ENCODE assay signal across 10 cellular contexts in the genomic region with DNA sequence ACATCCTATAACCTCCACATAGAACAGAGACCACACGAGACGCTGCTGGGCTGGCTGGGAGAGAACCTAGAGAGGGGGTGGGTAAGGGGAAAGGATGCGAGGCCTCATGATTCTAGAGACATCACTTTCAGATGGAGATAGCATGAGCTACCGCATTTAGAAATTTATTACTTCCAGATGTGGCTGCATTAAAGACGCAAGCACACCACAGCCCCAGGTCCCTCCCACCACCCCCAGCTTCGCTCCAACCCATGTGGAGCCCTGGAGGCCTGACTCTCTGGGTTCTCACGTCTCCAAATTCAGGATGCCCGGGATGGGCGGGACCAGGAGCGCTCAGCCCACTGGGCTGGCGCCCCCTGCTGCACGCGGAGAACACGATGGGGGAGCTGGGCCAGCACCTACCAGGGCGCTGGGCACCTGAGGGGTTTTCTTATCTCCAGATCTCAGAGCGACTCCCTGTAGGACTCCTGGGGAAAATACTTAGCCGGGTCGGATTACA. TPM values are rescaled to one million over a fixed set of nuclear protein-coding genes. Genes with fewer than 3 reads are reported as not detected.
DNase-seq lines count a peak whose midpoint lies in the region; ATAC-seq and TF ChIP-seq lines count a peak whose summit lies in the region.
"Had no signal": no experiment of that assay in that cellular context is flagged by ENCODE, and none has a peak within 500 bp of the region (broad histone marks: within the 10 kb centered on the region; RNA-seq: fewer than 3 reads in every experiment).

No MANE protein-coding gene starts in this region.

- H3K27me3 ChIP-seq in body of pancreas (no peaks in the 10 kb centered on the region), tibial artery (no peaks in the 10 kb centered on the region)

- no peak overlapping the region for H3K4me3 ChIP-seq in body of pancreas
- H3K4me3 ChIP-seq in tibial artery = no peak overlapping the region
- H3K4me3 ChIP-seq: lung had no signal

- intact Hi-C loops in body of pancreas (cut with DNase I) = no loop called here
- intact Hi-C loops in tibial artery (cut with DNase I; ENCODE audit: low total_unique reads) = loop anchor here (5.0 kb wide), 1 partner anchor 48 kb away; a partner anchor contains a TSS

- ATAC-seq in body of pancreas (peak; percentile 29), GM21423 (IDR thresholded peaks at IDR 0.05; ENCODE audit: unreplicated experiment) (no peak)

- H3K4me1 ChIP-seq in body of pancreas (peaks cover 16% of the 10 kb centered on the region), tibial artery (peaks cover 5 to 34% (median 21%) of the 10 kb centered on the region in 4 donors)

- H3K36me3 ChIP-seq in body of pancreas (replicated peaks in 1 of 2; ENCODE audit: insufficient read depth in 1 of 2, low read depth in 2 of 2) (peaks cover 0 to 20% of the 10 kb centered on the region in 2 donors), tibial artery (peaks cover 26 to 54% (median 26%) of the 10 kb centered on the region in 3 donors)

- peak; percentile 34 for DNase-seq in DMS53 (lab: John Stamatoyannopoulos, UW)
- DNase-seq in DMS53 treated with DMSO at 0.1 percent for 48 hours (lab: John Stamatoyannopoulos, UW; ENCODE audit: unreplicated experiment) = no peak
- peak in 2 of 4 donors; percentile 22 to 42 for DNase-seq in body of pancreas
- DNase-seq in islet precursor cell = peak; percentile 79
- DNase-seq in tibial artery = peak; percentile 43 to 83
- DNase-seq in GM19238 (ENCODE audit: insufficient read length, low spot score) = no peak
- DNase-seq in NCI-H2081 (lab: John Stamatoyannopoulos, UW) = no peak
- DNase-seq: activated B cell treated with CpG ODN at 0.5 μM for 24 hours had no signal

- TF ChIP-seq CTCF in body of pancreas (IDR thresholded peaks at IDR 0.05) (peak in 2 of 7 experiments; percentile 15 to 25), tibial artery (IDR thresholded peaks at IDR 0.05) (peak; percentile 42 to 62)

- H3K27ac ChIP-seq in body of pancreas (peak overlapping the region in 2 of 4 donors; percentile 61 to 73), tibial artery (peak overlapping the region; percentile 78 to 89)

- H3K9me3 ChIP-seq in body of pancreas (no peaks in the 10 kb centered on the region), tibial artery (no peaks in the 10 kb centered on the region)

- TF ChIP-seq POLR2A in body of pancreas (IDR thresholded peaks at IDR 0.05) = no peak

- WGBS in body of pancreas, 2 donors = 67 to 78% methylated on average over 7 to 18 of the region's 18 CpGs

RNA-seq across cellular contexts. Expression of a gene that starts 13.6 kb away (rescaled TPM):
- total RNA-seq in body of pancreas = 10 to 100 TPM; 21.8 to 45.7 TPM

RNA-seq across cellular contexts. Expression of a gene that starts 13.7 kb away (rescaled TPM):
- total RNA-seq in body of pancreas = 10 to 100 TPM in 1 of 2 donors, 1 to 10 TPM in 1; 6.2 to 17.1 TPM

RNA-seq across cellular contexts. Expression of a gene that starts 48.3 kb away (rescaled TPM):
- total RNA-seq in body of pancreas = 10 to 100 TPM; 35.6 to 40.7 TPM

Comparison
In these comparisons a context has a peak if more than half of its experiments do, and no peak if none do; other contexts are left out.
1. DNase-seq: peak in DMS53 (single experiment), islet precursor cell (single experiment) and tibial artery (2 of 2); none in DMS53 treated with DMSO at 0.1 percent for 48 hours (single experiment), GM19238 (single experiment) and NCI-H2081 (0 of 2).